Comparison of ENCODE assay signal across 28 cellular contexts in genomic region chr19:7434391-7434790, GRCh38. TPM values are rescaled to one million over a fixed set of nuclear protein-coding genes. Genes with fewer than 3 reads are reported as not detected.
A peak's percentile ranks its signal among the peaks of the same experiment; 100 is the strongest.
DNase-seq lines count a peak whose midpoint lies in the region; ATAC-seq and TF ChIP-seq lines count a peak whose summit lies in the region.
"Had no signal": no experiment of that assay in that cellular context is flagged by ENCODE, and none has a peak within 500 bp of the region (broad histone marks: within the 10 kb centered on the region; RNA-seq: fewer than 3 reads in every experiment).

No MANE protein-coding gene starts in this region.

- H3K4me1 ChIP-seq in transverse colon, result no peaks in the 10 kb centered on the region
- H3K4me1 ChIP-seq: gastrocnemius medialis, sigmoid colon, SJSA1, vagina had no signal

- peaks cover 0 to 6% (median 0%) of the 10 kb centered on the region in 4 donors for H3K36me3 ChIP-seq in transverse colon
- H3K36me3 ChIP-seq: gastrocnemius medialis, vagina had no signal

- no peaks in the 10 kb centered on the region for H3K27me3 ChIP-seq in dorsolateral prefrontal cortex
- no peaks in the 10 kb centered on the region for H3K27me3 ChIP-seq in transverse colon
- H3K27me3 ChIP-seq: gastrocnemius medialis, hepatocyte, MG63, neutrophil, sigmoid colon, SJSA1, vagina had no signal

- H3K27ac Mint-ChIP-seq in stimulated activated naive CD8-positive, alpha-beta T cell treated with anti-CD3 and anti-CD28 coated beads, Interleukin-15, Interleukin-2, amounts not matched to agents 100 ng/mL and 50 ng/mL, for 24 hours, result peak overlapping the region; percentile 75
- H3K27ac Mint-ChIP-seq in stimulated activated naive CD8-positive, alpha-beta T cell treated with anti-CD3 and anti-CD28 coated beads, Interleukin-15, amount 100 ng/mL, for 72 hours, result peak overlapping the region in 1 of 2 donors; percentile 27
- H3K27ac Mint-ChIP-seq in stimulated activated memory B cell treated with anti-CD40 and anti-IgM and Interleukin-4, amounts not matched to agents 10 μg/mL and 1 μg/mL and 100 μg/mL, for 72 hours, result no peak overlapping the region

- in situ Hi-C loops in transverse colon (cut with MboI; ENCODE audit: low pct_ligation_motif_present in 1 of 4, low pct_unique_long_range_greater_than_20kb in 1 of 4, low sequenced_read_pairs in 3 of 4), result no loop called here

- WGBS in transverse colon (ENCODE audit: low coverage in 1 of 2), 2 donors, result 95% methylated on average over 10 of the region's 10 CpGs; no CpG with 5 or more reads in 1 of the 2 donors

- no peak for ATAC-seq in stimulated activated naive CD8-positive, alpha-beta T cell treated with anti-CD3 and anti-CD28 coated beads, Interleukin-15, amount 100 ng/mL, for 72 hours
- no peak for ATAC-seq in stimulated activated memory B cell treated with anti-CD40 and anti-IgM and Interleukin-4, amounts not matched to agents 10 μg/mL and 1 μg/mL and 100 μg/mL, for 72 hours
- ATAC-seq: gastrocnemius medialis, HCT116, T-cell had no signal

- peaks cover 12% of the 10 kb centered on the region for H3K4me1 Mint-ChIP-seq in stimulated activated naive CD8-positive, alpha-beta T cell treated with anti-CD3 and anti-CD28 coated beads, Interleukin-15, Interleukin-2, amounts not matched to agents 100 ng/mL and 50 ng/mL, for 24 hours (ENCODE audit: low read depth)
- H3K4me1 Mint-ChIP-seq in stimulated activated naive CD8-positive, alpha-beta T cell treated with anti-CD3 and anti-CD28 coated beads, Interleukin-15, amount 100 ng/mL, for 72 hours, result peaks cover 10% of the 10 kb centered on the region
- H3K4me1 Mint-ChIP-seq in stimulated activated memory B cell treated with anti-CD40 and anti-IgM and Interleukin-4, amounts not matched to agents 10 μg/mL and 1 μg/mL and 100 μg/mL, for 72 hours, result no peaks in the 10 kb centered on the region
- H3K4me1 Mint-ChIP-seq: activated naive CD4-positive, alpha-beta T cell treated with anti-CD3 and anti-CD28 coated beads, Interleukin-2, amount 10 ng/mL, durations not matched to agents 7 days and 5 days had no signal

- TF ChIP-seq POLR2A in transverse colon (IDR thresholded peaks at IDR 0.05), result no peak

- H3K4me3 ChIP-seq in dorsolateral prefrontal cortex (no peak overlapping the region), transverse colon (no peak overlapping the region)
- H3K4me3 ChIP-seq: gastrocnemius medialis, hepatocyte, MG63, sigmoid colon, SJSA1, vagina had no signal

- intact Hi-C loops in dorsolateral prefrontal cortex (cut with DNase I), result no loop called here
- intact Hi-C loops in transverse colon (cut with DNase I; ENCODE audit: low total_unique reads), result no loop called here

- no peaks in the 10 kb centered on the region for H3K9me3 Mint-ChIP-seq in stimulated activated naive CD8-positive, alpha-beta T cell treated with anti-CD3 and anti-CD28 coated beads, Interleukin-15, Interleukin-2, amounts not matched to agents 100 ng/mL and 50 ng/mL, for 24 hours
- no peaks in the 10 kb centered on the region for H3K9me3 Mint-ChIP-seq in stimulated activated naive CD8-positive, alpha-beta T cell treated with anti-CD3 and anti-CD28 coated beads, Interleukin-15, amount 100 ng/mL, for 72 hours
- no peaks in the 10 kb centered on the region for H3K9me3 Mint-ChIP-seq in stimulated activated memory B cell treated with anti-CD40 and anti-IgM and Interleukin-4, amounts not matched to agents 10 μg/mL and 1 μg/mL and 100 μg/mL, for 72 hours
- H3K9me3 Mint-ChIP-seq: activated naive CD4-positive, alpha-beta T cell treated with anti-CD3 and anti-CD28 coated beads, Interleukin-2, amount 10 ng/mL, durations not matched to agents 7 days and 5 days; activated T-helper 1 cell treated with anti-CD3 and anti-CD28 coated beads, Interleukin-12 subunit alpha, Interleukin-12 subunit beta, Interleukin-2, Interleukin-4 antibody, amounts not matched to agents 30 ng/mL and 10 ng/mL and 1 ng/mL, durations not matched to agents 14 hours and 24 hours and 36 hours; T-cell had no signal

- H3K9me3 ChIP-seq in transverse colon, result no peaks in the 10 kb centered on the region
- H3K9me3 ChIP-seq: gastrocnemius medialis, MG63, neutrophil, sigmoid colon, SJSA1, vagina had no signal

- peak; percentile 15 for DNase-seq in DMS 273 (lab: John Stamatoyannopoulos, UW; ENCODE audit: unreplicated experiment)
- no peak for DNase-seq in DMS 273 treated with DMSO at 0.1 percent for 48 hours (lab: John Stamatoyannopoulos, UW)
- DNase-seq in stimulated activated naive CD8-positive, alpha-beta T cell treated with anti-CD3 and anti-CD28 coated beads, Interleukin-15, amount 100 ng/mL, for 72 hours, result no peak
- peak in 2 of 10 donors; percentile 44 to 53 for DNase-seq in dorsolateral prefrontal cortex
- no peak for DNase-seq in hippocampal formation (lab: John Stamatoyannopoulos, UW)
- no peak for DNase-seq in transverse colon
- DNase-seq: activated CD4-positive, CD25-positive, alpha-beta regulatory T cell treated with anti-CD3 and anti-CD28 coated beads, Interleukin-2, amount 50 U/mL, for 72 hours; activated naive CD4-positive, alpha-beta T cell treated with anti-CD3 and anti-CD28 coated beads, Interleukin-2, amount 10 ng/mL, durations not matched to agents 7 days and 5 days; dermis blood vessel endothelial cell; gastrocnemius medialis; KG1; mesenchymal stem cell; MG63; sigmoid colon; stimulated activated CD4-positive, alpha-beta T cell treated with anti-CD3 and anti-CD28 coated beads, Interleukin-4, amount 100 ng/mL, for 24 hours; stimulated activated naive CD4-positive, alpha-beta T cell; T-cell had no signal

- peaks cover 5% of the 10 kb centered on the region for H3K36me3 Mint-ChIP-seq in stimulated activated naive CD8-positive, alpha-beta T cell treated with anti-CD3 and anti-CD28 coated beads, Interleukin-15, Interleukin-2, amounts not matched to agents 100 ng/mL and 50 ng/mL, for 24 hours (ENCODE audit: low read depth)
- peaks cover 7% of the 10 kb centered on the region for H3K36me3 Mint-ChIP-seq in stimulated activated memory B cell treated with anti-CD40 and anti-IgM and Interleukin-4, amounts not matched to agents 10 μg/mL and 1 μg/mL and 100 μg/mL, for 72 hours

- no peak for TF ChIP-seq EP300 in transverse colon (IDR thresholded peaks at IDR 0.05; ENCODE audit: low read depth)

- H3K27ac ChIP-seq in dorsolateral prefrontal cortex (peak overlapping the region in 53 of 59 donors; percentile 1 to 96 (median 88)), transverse colon (no peak overlapping the region)
- H3K27ac ChIP-seq: 22Rv1, C4-2B, gastrocnemius medialis, hepatocyte, neutrophil, sigmoid colon, SJSA1, vagina had no signal

- no peaks in the 10 kb centered on the region for H3K27me3 Mint-ChIP-seq in stimulated activated naive CD8-positive, alpha-beta T cell treated with anti-CD3 and anti-CD28 coated beads, Interleukin-15, Interleukin-2, amounts not matched to agents 100 ng/mL and 50 ng/mL, for 24 hours
- no peaks in the 10 kb centered on the region for H3K27me3 Mint-ChIP-seq in stimulated activated naive CD8-positive, alpha-beta T cell treated with anti-CD3 and anti-CD28 coated beads, Interleukin-15, amount 100 ng/mL, for 72 hours
- no peaks in the 10 kb centered on the region for H3K27me3 Mint-ChIP-seq in stimulated activated memory B cell treated with anti-CD40 and anti-IgM and Interleukin-4, amounts not matched to agents 10 μg/mL and 1 μg/mL and 100 μg/mL, for 72 hours
- H3K27me3 Mint-ChIP-seq: activated naive CD4-positive, alpha-beta T cell treated with anti-CD3 and anti-CD28 coated beads, Interleukin-2, amount 10 ng/mL, durations not matched to agents 7 days and 5 days; progenitor cell of endocrine pancreas; T-cell had no signal

- TF ChIP-seq CTCF in dorsolateral prefrontal cortex (IDR thresholded peaks at IDR 0.05 in 54 of 56, conservative IDR thresholded peaks at IDR 0.05 in 2 of 56; ENCODE audit: low read depth in 1 of 56, partially characterized antibody in 56 of 56) (no peak), transverse colon (IDR thresholded peaks at IDR 0.05) (no peak)

- H3K4me3 Mint-ChIP-seq in stimulated activated naive CD8-positive, alpha-beta T cell treated with anti-CD3 and anti-CD28 coated beads, Interleukin-15, Interleukin-2, amounts not matched to agents 100 ng/mL and 50 ng/mL, for 24 hours, result no peak overlapping the region
- H3K4me3 Mint-ChIP-seq in stimulated activated naive CD8-positive, alpha-beta T cell treated with anti-CD3 and anti-CD28 coated beads, Interleukin-15, amount 100 ng/mL, for 72 hours, result no peak overlapping the region
- no peak overlapping the region for H3K4me3 Mint-ChIP-seq in stimulated activated memory B cell treated with anti-CD40 and anti-IgM and Interleukin-4, amounts not matched to agents 10 μg/mL and 1 μg/mL and 100 μg/mL, for 72 hours
- H3K4me3 Mint-ChIP-seq: activated naive CD4-positive, alpha-beta T cell treated with anti-CD3 and anti-CD28 coated beads, Interleukin-2, amount 10 ng/mL, durations not matched to agents 7 days and 5 days; activated T-helper 1 cell treated with anti-CD3 and anti-CD28 coated beads, Interleukin-12 subunit alpha, Interleukin-12 subunit beta, Interleukin-2, Interleukin-4 antibody, amounts not matched to agents 30 ng/mL and 10 ng/mL and 1 ng/mL, durations not matched to agents 14 hours and 24 hours and 36 hours; T-cell had no signal

RNA-seq across cellular contexts. Expression of gene PEX11G, which starts 54.4 kb away (rescaled TPM):
- total RNA-seq in dorsolateral prefrontal cortex (1 to 10 TPM in 117 of 120 experiments, under 1 TPM in 3; 0.77 to 8.8 (median 3.2) TPM), transverse colon (10 to 100 TPM in 1 of 4 donors, 1 to 10 TPM in 3; 2.2 to 14.5 (median 8.9) TPM)

Comparison
In these comparisons a context has a peak if more than half of its experiments do, and no peak if none do; other contexts are left out.
1. H3K27ac ChIP-seq: peak in dorsolateral prefrontal cortex (53 of 59); none in transverse colon (0 of 4).